In the genomic region with DNA sequence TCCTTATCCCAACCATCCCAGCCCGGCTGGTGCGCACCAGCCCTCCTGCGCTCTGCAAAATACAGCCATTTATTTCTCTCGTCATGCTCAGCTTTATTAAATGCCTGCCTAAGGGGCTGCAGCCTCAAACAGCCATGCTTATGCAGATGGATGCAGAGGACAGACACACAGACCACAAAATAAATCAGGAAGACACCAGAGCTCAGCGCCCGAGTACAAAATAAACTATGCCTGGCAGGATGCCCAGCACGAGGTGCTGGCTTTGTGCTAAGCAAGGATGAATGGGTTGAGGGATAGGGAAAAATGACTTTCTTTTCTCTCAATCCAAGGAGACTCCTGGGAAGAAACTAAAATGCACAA, we compare ENCODE assay signal across 7 cellular contexts.
A peak's percentile ranks its signal among the peaks of the same experiment; 100 is the strongest.
DNase-seq lines count a peak whose midpoint lies in the region; ATAC-seq, FAIRE-seq and TF ChIP-seq lines count a peak whose summit lies in the region.

No MANE protein-coding gene starts in this region.

- H3K9me3 ChIP-seq in SK-N-SH (no peaks in the 10 kb centered on the region), thyroid gland (no peaks in the 10 kb centered on the region)

- peak; percentile 60 to 77; a peak in 2 of 4 replicates for TF ChIP-seq EP300 in SK-N-SH (IDR thresholded peaks at IDR 0.05; ENCODE audit: borderline replicate concordance in 1 of 2, low read depth in 1 of 2, low read length in 1 of 2)

- H3K4me1 ChIP-seq in SK-N-SH (ENCODE audit: control insufficient read depth in 1 of 2, insufficient read depth in 2 of 2, low read depth in 1 of 2, low read length in 1 of 2) (peaks cover 31 to 46% of the 10 kb centered on the region in 2 experiments), thyroid gland (peaks cover 77 to 85% of the 10 kb centered on the region in 2 donors)

- intact Hi-C loops in thyroid gland (cut with DNase I): no loop called here

- H3K4me2 ChIP-seq in SK-N-SH: peak overlapping the region; percentile 75

- H3K27ac ChIP-seq in SK-N-SH (ENCODE audit: low read depth in 2 of 2, low read length in 1 of 2): peak overlapping the region in 1 of 2 experiments; percentile 83; a peak in 2 of 4 replicates
- H3K27ac ChIP-seq in thyroid gland: peak overlapping the region; percentile 90 to 96 (median 93)

- no peak overlapping the region for H2AFZ ChIP-seq in SK-N-SH (ENCODE audit: low read depth)

- FAIRE-seq in HTR-8/SVneo (lab: Jason Lieb, UNC): no peak

- TF ChIP-seq CTCF in SK-N-SH (IDR thresholded peaks at IDR 0.05) (no peak), thyroid gland (IDR thresholded peaks at IDR 0.05) (no peak)

- no peak overlapping the region for H3K9ac ChIP-seq in SK-N-SH

- TF ChIP-seq RAD21 in SK-N-SH (IDR thresholded peaks at IDR 0.05; ENCODE audit: low read length): peak; percentile 26

- H3K4me3 ChIP-seq in SK-N-SH (ENCODE audit: low read depth in 2 of 2, low read length in 1 of 2): peak overlapping the region in 1 of 2 experiments; percentile 43; a peak in 2 of 4 replicates
- H3K4me3 ChIP-seq in thyroid gland (replicated peaks in 1 of 3): no peak overlapping the region

- ATAC-seq in GM21390 (IDR thresholded peaks at IDR 0.05; ENCODE audit: unreplicated experiment): no peak
- ATAC-seq in GM21576 (IDR thresholded peaks at IDR 0.05; ENCODE audit: unreplicated experiment): no peak

- WGBS in SK-N-SH (ENCODE audit: low lambda C conversion rate): 14% methylated on average over 5 of the region's 7 CpGs
- 7 to 10% methylated on average over 7 of the region's 7 CpGs for WGBS in thyroid gland, 2 donors

- H4K20me1 ChIP-seq in SK-N-SH (ENCODE audit: insufficient read depth): no peaks in the 10 kb centered on the region

- POLR2A ChIA-PET in SK-N-SH (lab: Yijun Ruan, JAX): interaction anchor here (0.6 to 2.0 kb wide), 6 partner anchors 13 to 79 kb away, joined by 3 to 9 read pairs (median 5); partner anchors contain the start of gene FAM118B

- no peaks in the 10 kb centered on the region for H3F3A ChIP-seq in SK-N-SH (replicated peaks; ENCODE audit: insufficient read depth)

- peaks cover 18% of the 10 kb centered on the region; the same call in 1 of the 2 replicates for H3K27me3 ChIP-seq in SK-N-SH (ENCODE audit: insufficient read depth)
- no peaks in the 10 kb centered on the region for H3K27me3 ChIP-seq in thyroid gland

- no peaks in the 10 kb centered on the region for H3K9me2 ChIP-seq in SK-N-SH

- H3K36me3 ChIP-seq in SK-N-SH (replicated peaks in 1 of 2; ENCODE audit: control insufficient read depth in 1 of 2, insufficient read depth in 2 of 2, low read length in 1 of 2) (no peaks in the 10 kb centered on the region), thyroid gland (no peaks in the 10 kb centered on the region)

- no peak for TF ChIP-seq POLR2A in thyroid gland (IDR thresholded peaks at IDR 0.05)

- DNase-seq in HTR-8/SVneo (ENCODE audit: insufficient read length, low spot score) (peak; percentile 41), SK-N-SH (peak; percentile 66), iris pigment epithelial cell (ENCODE audit: low read depth) (peak; percentile 43), thyroid gland (peak; percentile 89 to 94), amniotic stem cell (lab: John Stamatoyannopoulos, UW) (no peak)

- no peaks in the 10 kb centered on the region for H3K79me2 ChIP-seq in SK-N-SH (ENCODE audit: insufficient read depth)

- CTCF ChIA-PET in SK-N-SH (lab: Yijun Ruan, JAX): interaction anchor here (1.1 to 1.9 kb wide), 6 partner anchors 10 to 199 kb away, joined by 3 to 14 read pairs (median 5); no protein-coding TSS in a partner anchor

TF ChIP-seq in SK-N-SH, 30 proteins besides CTCF, POLR2A, EP300 and RAD21 (continues in another document):
- TF ChIP-seq FOSL2 (IDR thresholded peaks at IDR 0.05; ENCODE audit: borderline replicate concordance, low read depth) (no peak; the same call in 1 of the 2 replicates), YY1 (IDR thresholded peaks at IDR 0.05; ENCODE audit: low read depth) (no peak), ELF1 (IDR thresholded peaks at IDR 0.05) (0 out of 2 replicates have a peak, but pooled peaks have one; percentile 14), SMC3 (IDR thresholded peaks at IDR 0.05; ENCODE audit: low read depth, low read length) (peak; percentile 29), NRF1 (IDR thresholded peaks at IDR 0.05; ENCODE audit: low read depth, low read length) (no peak), TEAD4 (IDR thresholded peaks at IDR 0.05; ENCODE audit: borderline replicate concordance, insufficient read depth) (peak; percentile 67; the same call in 1 of the 2 replicates), CHD2 (IDR thresholded peaks at IDR 0.05; ENCODE audit: low read length, partially characterized antibody) (peak; percentile 63), POLR2AphosphoS5 (IDR thresholded peaks at IDR 0.05; ENCODE audit: low read depth, low read length) (peak; percentile 62; the same call in 1 of the 2 replicates), REST (IDR thresholded peaks at IDR 0.05; ENCODE audit: low read depth, low read length) (0 out of 2 replicates have a peak, but pooled peaks have one; percentile 55), MEF2A (IDR thresholded peaks at IDR 0.05; ENCODE audit: borderline replicate concordance, low read depth) (no peak), EZH2phosphoT487 (IDR thresholded peaks at IDR 0.05; ENCODE audit: borderline replicate concordance, low read depth) (no peak), JUND (IDR thresholded peaks at IDR 0.05) (peak; percentile 51), FOXM1 (IDR thresholded peaks at IDR 0.05; ENCODE audit: low read depth) (no peak), RCOR1 (IDR thresholded peaks at IDR 0.05; ENCODE audit: low read length) (peak; percentile 56; the same call in 1 of the 2 replicates), FOXJ3 (CRISPR knock-in tag; IDR thresholded peaks at IDR 0.05) (peak; percentile 67; the same call in 1 of the 2 replicates), GABPA (IDR thresholded peaks at IDR 0.05; ENCODE audit: low read depth) (no peak), PBX3 (IDR thresholded peaks at IDR 0.05) (peak; percentile 95), TAF1 (IDR thresholded peaks at IDR 0.05; ENCODE audit: borderline replicate concordance, low read depth, low read length) (no peak), TCF12 (IDR thresholded peaks at IDR 0.05) (peak; percentile 93)
- TF ChIP-seq, protein P1, sequence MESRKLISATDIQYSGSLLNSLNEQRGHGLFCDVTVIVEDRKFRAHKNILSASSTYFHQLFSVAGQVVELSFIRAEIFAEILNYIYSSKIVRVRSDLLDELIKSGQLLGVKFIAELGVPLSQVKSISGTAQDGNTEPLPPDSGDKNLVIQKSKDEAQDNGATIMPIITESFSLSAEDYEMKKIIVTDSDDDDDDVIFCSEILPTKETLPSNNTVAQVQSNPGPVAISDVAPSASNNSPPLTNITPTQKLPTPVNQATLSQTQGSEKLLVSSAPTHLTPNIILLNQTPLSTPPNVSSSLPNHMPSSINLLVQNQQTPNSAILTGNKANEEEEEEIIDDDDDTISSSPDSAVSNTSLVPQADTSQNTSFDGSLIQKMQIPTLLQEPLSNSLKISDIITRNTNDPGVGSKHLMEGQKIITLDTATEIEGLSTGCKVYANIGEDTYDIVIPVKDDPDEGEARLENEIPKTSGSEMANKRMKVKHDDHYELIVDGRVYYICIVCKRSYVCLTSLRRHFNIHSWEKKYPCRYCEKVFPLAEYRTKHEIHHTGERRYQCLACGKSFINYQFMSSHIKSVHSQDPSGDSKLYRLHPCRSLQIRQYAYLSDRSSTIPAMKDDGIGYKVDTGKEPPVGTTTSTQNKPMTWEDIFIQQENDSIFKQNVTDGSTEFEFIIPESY (IDR thresholded peaks at IDR 0.05; ENCODE audit: borderline replicate concordance, low read depth): no peak
